Comparison of ENCODE assay signal across 1 cellular context in genomic region chr19:38838986-38839761, GRCh38.
TF ChIP-seq lines count a peak whose summit lies in the region.

No MANE protein-coding gene starts in this region.

TF ChIP-seq in HEK293, 187 proteins besides CTCF, POLR2A, EP300 and RAD21 (continued from another document):
- TF ChIP-seq ZNF518A (tag by site-specific recombination; conservative IDR thresholded peaks at IDR 0.05; ENCODE audit: low read depth) (no peak), ZNF391 (tag by site-specific recombination; IDR thresholded peaks at IDR 0.05; ENCODE audit: borderline replicate concordance, low read depth) (0 out of 2 replicates have a peak, but pooled peaks have one; percentile 49), ZNF394 (tag by site-specific recombination; IDR thresholded peaks at IDR 0.05; ENCODE audit: borderline replicate concordance) (peak; percentile 37; the same call in 1 of the 2 replicates)
